In genomic region chr19:46604781-46605355, GRCh38 we compare ENCODE assay signal across 12 cellular contexts. TPM values are rescaled to one million over a fixed set of nuclear protein-coding genes. Genes with fewer than 3 reads are reported as not detected.
A peak's percentile ranks its signal among the peaks of the same experiment; 100 is the strongest.
DNase-seq lines count a peak whose midpoint lies in the region; ATAC-seq and TF ChIP-seq lines count a peak whose summit lies in the region.
"Had no signal": no experiment of that assay in that cellular context is flagged by ENCODE, and none has a peak within 500 bp of the region (broad histone marks: within the 10 kb centered on the region; RNA-seq: fewer than 3 reads in every experiment).

No MANE protein-coding gene starts in this region.

- peaks cover 18 to 51% of the 10 kb centered on the region in 2 donors for H3K4me1 ChIP-seq in ascending aorta
- peaks cover 21 to 75% (median 42%) of the 10 kb centered on the region in 6 donors for H3K4me1 ChIP-seq in spleen

- TF ChIP-seq POLR2A in spleen (IDR thresholded peaks at IDR 0.05): no peak

- TF ChIP-seq CTCF in GM13976 (IDR thresholded peaks at IDR 0.05; ENCODE audit: borderline replicate concordance, control extremely low read depth, extremely low read depth, insufficient read depth, missing control alignments): no peak
- peak in 1 of 3 experiments; percentile 6 for TF ChIP-seq CTCF in ascending aorta (IDR thresholded peaks at IDR 0.05)
- no peak for TF ChIP-seq CTCF in spleen (IDR thresholded peaks at IDR 0.05 in 8 of 11, conservative IDR thresholded peaks at IDR 0.05 in 3 of 11)

- DNase-seq in GM13976 (ENCODE audit: low spot score) (peak; percentile 6), ascending aorta (ENCODE audit: low spot score in 2 of 2) (peak in 1 of 2 donors; percentile 78), inferior parietal cortex (ENCODE audit: extremely low spot score) (peak; percentile 38), spleen (peak; percentile 68), superior temporal gyrus (ENCODE audit: extremely low spot score) (no peak), NCI-H2081 treated with DMSO at 0.1 percent for 48 hours (lab: John Stamatoyannopoulos, UW) (no peak), NOMO-1 treated with DMSO at 0.1 percent for 48 hours (lab: John Stamatoyannopoulos, UW; ENCODE audit: unreplicated experiment) (no peak)
- DNase-seq: MM.1S, NCI-H226 had no signal

- no peaks in the 10 kb centered on the region for H3K9me3 ChIP-seq in ascending aorta
- no peaks in the 10 kb centered on the region for H3K9me3 ChIP-seq in spleen

- WGBS in spleen, 5 donors: 84 to 94% (median 87%) methylated on average over 8 to 13 of the region's 13 CpGs

- H3K36me3 ChIP-seq in ascending aorta: peaks cover 32 to 43% of the 10 kb centered on the region in 2 donors
- H3K36me3 ChIP-seq in spleen: peaks cover 4 to 56% (median 45%) of the 10 kb centered on the region in 6 donors

- peak overlapping the region; percentile 93 to 98 for H3K27ac ChIP-seq in ascending aorta
- H3K27ac ChIP-seq in spleen: no peak overlapping the region

- H3K27me3 ChIP-seq in ascending aorta: no peaks in the 10 kb centered on the region
- H3K27me3 ChIP-seq in spleen (replicated peaks in 1 of 7): no peaks in the 10 kb centered on the region

- intact Hi-C loops in ascending aorta (cut with DNase I) (loop anchor here (10.0 kb wide), 1 partner anchor 210 kb away; no protein-coding TSS in a partner anchor), spleen (cut with DNase I; ENCODE audit: low total_unique reads) (no loop called here)

- in situ Hi-C loops in GM13976 (cut with MboI; ENCODE audit: low sequenced_read_pairs, unreplicated experiment): no loop called here

- H3K4me3 ChIP-seq in ascending aorta (peak overlapping the region; percentile 27 to 88), spleen (no peak overlapping the region)

- no peak for ATAC-seq in GM18873 (IDR thresholded peaks at IDR 0.05; ENCODE audit: low FRiP score, unreplicated experiment)

RNA-seq across cellular contexts. Expression of gene CALM3, which starts 3.7 kb away (rescaled TPM):
- total RNA-seq in ascending aorta: 159 TPM
- 100 to 1,000 TPM; 121 to 197 (median 143) TPM for total RNA-seq in spleen
- polyA plus RNA-seq in spleen: 100 to 1,000 TPM in 2 of 3 donors, 10 to 100 TPM in 1; 78.1 to 167 (median 111) TPM

RNA-seq across cellular contexts. Expression of gene PTGIR, which starts 20.0 kb away (rescaled TPM):
- total RNA-seq in ascending aorta (120 TPM), spleen (10 to 100 TPM in 3 of 7 donors, 1 to 10 TPM in 4; 5.4 to 18.6 (median 8.6) TPM)
- polyA plus RNA-seq in spleen: 1 to 10 TPM; 5.7 to 9.1 (median 5.9) TPM
- total RNA-seq: frontal cortex had no signal

RNA-seq across cellular contexts. Expression of gene GNG8, which starts 31.1 kb away (rescaled TPM):
- total RNA-seq in ascending aorta: not detected
- not detected for total RNA-seq in spleen
- not detected for polyA plus RNA-seq in spleen
- total RNA-seq: frontal cortex, RPMI7951 had no signal

RNA-seq across cellular contexts. Expression of gene DACT3, which starts 56.1 kb away (rescaled TPM):
- total RNA-seq in ascending aorta: 104 TPM
- 10 to 100 TPM in 1 of 7 donors, 1 to 10 TPM in 6; 4.9 to 10.4 (median 6.1) TPM for total RNA-seq in spleen
- polyA plus RNA-seq in spleen: 1 to 10 TPM; 1.6 to 4.1 (median 3.2) TPM

Comparison
In these comparisons a context has a peak if more than half of its experiments do, and no peak if none do; other contexts are left out.
1. DNase-seq: peak in GM13976 (single experiment), inferior parietal cortex (single experiment) and spleen (single experiment); none in superior temporal gyrus (single experiment), NCI-H2081 treated with DMSO at 0.1 percent for 48 hours (single experiment) and NOMO-1 treated with DMSO at 0.1 percent for 48 hours (single experiment).
2. H3K27ac ChIP-seq: peak in ascending aorta (2 of 2); none in spleen (0 of 8).
3. H3K4me3 ChIP-seq: peak in ascending aorta (2 of 2); none in spleen (0 of 8).